In the genomic region with DNA sequence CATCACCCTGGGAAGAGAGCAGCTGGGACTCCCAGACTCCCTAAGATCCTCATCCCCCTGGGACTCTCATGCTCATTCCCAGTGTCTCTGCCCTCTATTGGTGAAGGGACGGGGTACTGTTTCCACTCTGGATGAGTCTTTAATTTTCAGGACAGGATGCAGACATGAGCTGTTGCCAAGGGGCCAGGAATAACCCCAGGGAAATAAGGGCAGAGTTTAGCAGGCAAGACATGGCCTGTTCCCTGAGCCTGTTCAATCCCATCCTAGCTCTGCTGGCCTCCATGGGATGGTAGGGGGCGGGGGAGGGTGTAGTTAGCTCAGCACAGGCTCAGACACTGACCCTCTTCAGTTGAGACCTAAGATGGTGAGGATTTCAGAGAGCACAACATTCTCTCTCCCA, we compare ENCODE assay signal across 15 cellular contexts. TPM values are rescaled to one million over a fixed set of nuclear protein-coding genes. Genes with fewer than 3 reads are reported as not detected.
"Had no signal": no experiment of that assay in that cellular context is flagged by ENCODE, and none has a peak within 500 bp of the region (broad histone marks: within the 10 kb centered on the region; RNA-seq: fewer than 3 reads in every experiment).

No MANE protein-coding gene starts in this region.

- DNase-seq: activated CD4-positive, alpha-beta T cell treated with anti-CD3 and anti-CD28 coated beads, Interleukin-2, amount 50 U/mL, for 48 hours; activated CD8-positive, alpha-beta memory T cell treated with anti-CD3 and anti-CD28 coated beads, Interleukin-2, amount 50 U/mL, for 4 hours; activated naive CD8-positive, alpha-beta T cell treated with anti-CD3 and anti-CD28 coated beads, Interleukin-2, amount 10 ng/mL, durations not matched to agents 7 days and 5 days; activated T-cell treated with anti-CD3 and anti-CD28 coated beads, Interleukin-2, amount 50 U/mL, for 72 hours; anterior cingulate cortex; kidney; left ventricle myocardium inferior; mesendoderm; nephron progenitor cell; stimulated activated CD4-positive, alpha-beta T cell treated with anti-CD3 and anti-CD28 coated beads, Interleukin-15, amount 100 ng/mL, for 24 hours; thyroid gland had no signal

- H3K4me1 ChIP-seq: thyroid gland had no signal

- FAIRE-seq: endothelial cell of umbilical vein, kidney had no signal

- H3K4me3 ChIP-seq: gastroesophageal sphincter, left ventricle myocardium inferior, thyroid gland, vagina had no signal

- H3K36me3 ChIP-seq: gastroesophageal sphincter, left ventricle myocardium inferior, thyroid gland, vagina had no signal

- H3K9me3 ChIP-seq: gastroesophageal sphincter, left ventricle myocardium inferior, thyroid gland, vagina had no signal

- H3K27me3 ChIP-seq: gastroesophageal sphincter, thyroid gland, vagina had no signal

- H3K27ac ChIP-seq: gastroesophageal sphincter, left ventricle myocardium inferior, thyroid gland, vagina had no signal

RNA-seq across cellular contexts. Expression of a gene that starts 14.0 kb away (rescaled TPM):
- total RNA-seq: endothelial cell of umbilical vein, skeletal muscle tissue, thyroid gland had no signal
- polyA plus RNA-seq: endothelial cell of umbilical vein had no signal
